12 cellular contexts compared by ENCODE assay signal in the genomic region with DNA sequence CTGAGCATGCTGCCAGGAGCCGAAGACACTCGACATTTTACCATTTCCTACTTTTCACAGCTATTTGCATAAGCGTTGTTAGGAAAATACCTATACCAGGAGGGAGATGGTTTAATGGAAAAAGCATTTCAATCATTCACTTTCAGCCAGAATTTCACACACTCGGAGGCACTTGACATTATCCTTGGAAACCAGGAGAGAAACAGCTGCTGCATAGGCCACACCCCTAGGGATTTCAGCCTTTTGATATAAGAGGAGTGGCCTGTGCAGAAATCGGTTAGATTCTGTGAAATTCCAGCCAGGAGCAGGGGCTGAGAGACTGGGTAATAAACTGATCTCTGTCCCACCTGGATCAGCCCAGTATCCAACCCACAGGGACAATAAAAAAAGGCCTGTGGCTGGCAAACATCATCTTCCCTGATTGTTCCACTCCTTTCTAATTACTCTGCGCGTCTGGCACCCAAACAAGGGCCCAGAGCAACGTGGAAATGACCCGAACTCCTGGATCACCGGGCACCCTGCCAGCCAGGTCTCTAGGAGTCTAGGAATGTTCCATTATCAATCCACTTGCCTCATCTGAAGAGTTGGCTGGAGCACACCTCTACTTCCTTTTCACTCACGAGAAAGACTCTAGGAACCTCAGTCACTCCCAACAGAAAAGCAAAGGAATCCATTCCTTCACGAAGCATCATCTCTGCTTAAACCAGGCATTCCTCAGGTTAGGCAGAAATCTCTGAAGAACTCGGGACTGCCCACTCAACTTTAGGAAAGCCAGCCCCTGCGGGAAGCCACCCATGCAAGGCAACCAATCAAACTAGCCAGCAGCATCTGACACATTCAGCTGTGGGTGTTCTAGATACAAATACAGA. TPM values are rescaled to one million over a fixed set of nuclear protein-coding genes. Genes with fewer than 3 reads are reported as not detected.
A peak's percentile ranks its signal among the peaks of the same experiment; 100 is the strongest.
DNase-seq lines count a peak whose midpoint lies in the region; ATAC-seq and TF ChIP-seq lines count a peak whose summit lies in the region.
"Had no signal": no experiment of that assay in that cellular context is flagged by ENCODE, and none has a peak within 500 bp of the region (broad histone marks: within the 10 kb centered on the region; RNA-seq: fewer than 3 reads in every experiment).

No MANE protein-coding gene starts in this region.

- H3K27me3 ChIP-seq in GM23338 (ENCODE audit: insufficient read depth) (no peaks in the 10 kb centered on the region), esophagus muscularis mucosa (no peaks in the 10 kb centered on the region), A673 (replicated peaks; ENCODE audit: insufficient read depth, low read depth, low read length, poor library complexity) (no peaks in the 10 kb centered on the region), Caco-2 (replicated peaks; ENCODE audit: control insufficient read depth, insufficient read depth, low read length) (no peaks in the 10 kb centered on the region)
- H3K27me3 ChIP-seq: dorsolateral prefrontal cortex, MG63 had no signal

- H3K4me1 Mint-ChIP-seq in GM23338 (peaks cover 66% of the 10 kb centered on the region), neural crest cell (peaks cover 40% of the 10 kb centered on the region), Caco-2 (ENCODE audit: low read depth, unreplicated experiment) (no peaks in the 10 kb centered on the region)
- H3K4me1 Mint-ChIP-seq: activated B cell treated with CpG ODN at 0.5 μM for 24 hours had no signal

- CTCF ChIA-PET in A673 (lab: Charles Lee): no interaction called here
- CTCF ChIA-PET in Caco-2 (lab: Charles Lee): no interaction called here

- H3K9me3 ChIP-seq in esophagus muscularis mucosa: no peaks in the 10 kb centered on the region
- no peaks in the 10 kb centered on the region for H3K9me3 ChIP-seq in A673 (ENCODE audit: low read depth, low read length, poor library complexity, severe bottlenecking)
- H3K9me3 ChIP-seq in Caco-2: no peaks in the 10 kb centered on the region
- H3K9me3 ChIP-seq: MG63 had no signal

- peaks cover 73% of the 10 kb centered on the region for H3K4me1 ChIP-seq in GM23338 (ENCODE audit: insufficient read depth)
- H3K4me1 ChIP-seq in esophagus muscularis mucosa: peaks cover 20 to 52% (median 46%) of the 10 kb centered on the region in 4 donors
- peaks cover 9% of the 10 kb centered on the region for H3K4me1 ChIP-seq in A673 (ENCODE audit: insufficient read depth, low read length, poor library complexity, severe bottlenecking)
- H3K4me1 ChIP-seq in Caco-2: no peaks in the 10 kb centered on the region

- H3K36me3 ChIP-seq in GM23338 (ENCODE audit: insufficient read depth): no peaks in the 10 kb centered on the region
- H3K36me3 ChIP-seq in esophagus muscularis mucosa: no peaks in the 10 kb centered on the region
- no peaks in the 10 kb centered on the region for H3K36me3 ChIP-seq in A673 (ENCODE audit: insufficient read depth, low read length, poor library complexity, severe bottlenecking)
- no peaks in the 10 kb centered on the region for H3K36me3 ChIP-seq in Caco-2 (ENCODE audit: control insufficient read depth, insufficient read depth, low read length)
- H3K36me3 ChIP-seq: MG63 had no signal

- H3K27ac Mint-ChIP-seq in GM23338 (no peak overlapping the region; the same call in 1 of the 2 replicates), neural crest cell (ENCODE audit: unreplicated experiment) (no peak overlapping the region), Caco-2 (ENCODE audit: unreplicated experiment) (no peak overlapping the region)
- H3K27ac Mint-ChIP-seq: activated B cell treated with CpG ODN at 0.5 μM for 24 hours had no signal

- DNase-seq in GM23338 (ENCODE audit: low spot score) (peak; percentile 74), NCI-H446 treated with DMSO at 0.1 percent for 48 hours (lab: John Stamatoyannopoulos, UW) (peak; percentile 17), esophagus muscularis mucosa (ENCODE audit: extremely low spot score) (peak; percentile 14), neural crest cell (ENCODE audit: low read depth, low spot score) (no peak), A673 (ENCODE audit: low spot score) (no peak), ACHN (no peak), Caco-2 (no peak)
- no peak for DNase-seq in stimulated activated CD4-positive, alpha-beta T cell treated with anti-CD3 and anti-CD28 coated beads, Interleukin-4, amount 100 ng/mL, for 4 hours
- DNase-seq: activated B cell treated with CpG ODN at 0.5 μM for 24 hours, MG63 had no signal

- H3K9me2 ChIP-seq in GM23338 (ENCODE audit: insufficient read depth): peaks cover 5% of the 10 kb centered on the region; the same call in 1 of the 2 replicates

- no peak overlapping the region for H2AFZ ChIP-seq in GM23338

- H3K27ac ChIP-seq in GM23338 (ENCODE audit: low read depth): peak overlapping the region; percentile 75
- peak overlapping the region; percentile 48 to 72 (median 62) for H3K27ac ChIP-seq in esophagus muscularis mucosa (replicated peaks in 1 of 4)
- H3K27ac ChIP-seq in A673 (ENCODE audit: low read depth, low read length, poor library complexity, severe bottlenecking): no peak overlapping the region

- TF ChIP-seq POLR2A in esophagus muscularis mucosa (IDR thresholded peaks at IDR 0.05; ENCODE audit: low read depth): no peak

- in situ Hi-C loops in ACHN (cut with HindIII; ENCODE audit: low pct_ligation_motif_present, low pct_unique_long_range_greater_than_20kb, low sequenced_read_pairs): no loop called here

- H3K4me3 Mint-ChIP-seq in GM23338: peak overlapping the region; percentile 59
- H3K4me3 Mint-ChIP-seq in neural crest cell: peak overlapping the region; percentile 34
- H3K4me3 Mint-ChIP-seq in Caco-2 (ENCODE audit: unreplicated experiment): no peak overlapping the region
- H3K4me3 Mint-ChIP-seq: activated B cell treated with CpG ODN at 0.5 μM for 24 hours; natural killer cell treated with Interleukin-12 subunit alpha and Interleukin-12 subunit beta and Interleukin-15 and Interleukin-18, amount 100 ng/mL, for 72 hours had no signal

- BruUV-seq in A673 (replicated peaks; lab: Mats Ljungman, UMichigan) (no TSS peak), Caco-2 (replicated peaks; lab: Mats Ljungman, UMichigan) (no TSS peak)

- intact Hi-C loops in esophagus muscularis mucosa (cut with DNase I) (no loop called here), A673 (cut with micrococcal nuclease; ENCODE audit: unreplicated experiment) (no loop called here), Caco-2 (cut with micrococcal nuclease; ENCODE audit: unreplicated experiment) (no loop called here)

- 39% methylated on average over 14 of the region's 14 CpGs for WGBS in esophagus muscularis mucosa

- 0 out of 2 replicates have a peak, but pooled peaks cover 4% of the 10 kb centered on the region for H4K20me1 ChIP-seq in GM23338 (replicated peaks; ENCODE audit: insufficient read depth)

- POLR2A ChIA-PET in A673 (lab: Charles Lee; ENCODE audit: low non-redundant PET) (no interaction called here), Caco-2 (lab: Charles Lee) (no interaction called here)

- no peak for TF ChIP-seq EP300 in esophagus muscularis mucosa (IDR thresholded peaks at IDR 0.05)

- peak; percentile 38 for ATAC-seq in GM23338
- ATAC-seq: natural killer cell treated with Interleukin-12 subunit alpha and Interleukin-12 subunit beta and Interleukin-15 and Interleukin-18, amount 100 ng/mL, for 72 hours had no signal

- H3K27me3 Mint-ChIP-seq in GM23338 (ENCODE audit: insufficient read depth, low read depth, poor library complexity): peaks cover 7% of the 10 kb centered on the region
- H3K27me3 Mint-ChIP-seq in neural crest cell (ENCODE audit: low read depth): no peaks in the 10 kb centered on the region
- no peaks in the 10 kb centered on the region for H3K27me3 Mint-ChIP-seq in Caco-2 (ENCODE audit: insufficient read depth, unreplicated experiment)
- H3K27me3 Mint-ChIP-seq: natural killer cell treated with Interleukin-12 subunit alpha and Interleukin-12 subunit beta and Interleukin-15 and Interleukin-18, amount 100 ng/mL, for 72 hours had no signal

- TF ChIP-seq CTCF in GM23338 (conservative IDR thresholded peaks at IDR 0.05; ENCODE audit: low read depth in 2 of 2) (no peak), esophagus muscularis mucosa (IDR thresholded peaks at IDR 0.05) (no peak), neural crest cell (conservative IDR thresholded peaks at IDR 0.05) (no peak), A673 (conservative IDR thresholded peaks at IDR 0.05; ENCODE audit: low read depth, low read length) (no peak), Caco-2 (IDR thresholded peaks at IDR 0.05; ENCODE audit: insufficient read depth in 1 of 2, low read depth in 1 of 2, low read length in 1 of 2, severe bottlenecking in 1 of 2, unreplicated experiment in 1 of 2) (no peak)

- H3K4me2 ChIP-seq in GM23338: peak overlapping the region; percentile 68

- H3K4me3 ChIP-seq in GM23338 (peak overlapping the region; percentile 42), esophagus muscularis mucosa (no peak overlapping the region), A673 (ENCODE audit: low read depth, low read length, poor library complexity, severe bottlenecking) (no peak overlapping the region), Caco-2 (ENCODE audit: low read depth, low read length) (no peak overlapping the region)
- H3K4me3 ChIP-seq: MG63 had no signal

- no peaks in the 10 kb centered on the region for H3K9me3 Mint-ChIP-seq in GM23338
- no peaks in the 10 kb centered on the region for H3K9me3 Mint-ChIP-seq in neural crest cell
- H3K9me3 Mint-ChIP-seq in Caco-2 (ENCODE audit: unreplicated experiment): no peaks in the 10 kb centered on the region
- H3K9me3 Mint-ChIP-seq: activated B cell treated with CpG ODN at 0.5 μM for 24 hours; natural killer cell treated with Interleukin-12 subunit alpha and Interleukin-12 subunit beta and Interleukin-15 and Interleukin-18, amount 100 ng/mL, for 72 hours had no signal

- H3K36me3 Mint-ChIP-seq in GM23338 (ENCODE audit: low read depth) (no peaks in the 10 kb centered on the region; the same call in 2 of the 3 replicates), neural crest cell (ENCODE audit: low read depth) (no peaks in the 10 kb centered on the region), Caco-2 (ENCODE audit: insufficient read depth, unreplicated experiment) (no peaks in the 10 kb centered on the region)
- H3K36me3 Mint-ChIP-seq: natural killer cell treated with Interleukin-12 subunit alpha and Interleukin-12 subunit beta and Interleukin-15 and Interleukin-18, amount 100 ng/mL, for 72 hours had no signal

- H3F3A ChIP-seq in GM23338 (replicated peaks; ENCODE audit: low read depth): peaks cover 22% of the 10 kb centered on the region

- peaks cover 51% of the 10 kb centered on the region for H3K79me2 ChIP-seq in GM23338 (replicated peaks; ENCODE audit: insufficient read depth)

TF ChIP-seq in GM23338, 12 proteins besides CTCF, POLR2A, EP300 and RAD21 (continues in another document):
- TF ChIP-seq ZNF331 (CRISPR knock-in tag; IDR thresholded peaks at IDR 0.05; ENCODE audit: low read depth): no peak

RNA-seq across cellular contexts. Expression of a gene that starts 37.9 kb away (rescaled TPM):
- total RNA-seq in GM23338 (2014; rRNA removed; shearing (Covaris generic)): 19.4 and 29.8 TPM in 2 replicates
- 20.6 and 22.8 TPM in 2 replicates for polyA plus RNA-seq in GM23338 (2016; fragmentation: Nextera tagmentation; extraction: Ambion mirVana)
- total RNA-seq in esophagus muscularis mucosa (10 to 100 TPM in 2 of 4 donors, 1 to 10 TPM in 2; 4.6 to 12.5 (median 10.1) TPM), neural crest cell (13.1 and 14.4 TPM in 2 replicates), A673 (2021) (29.9 and 32.8 TPM in 2 replicates), Caco-2 (2022) (14.1 and 18.2 TPM in 2 replicates)

Comparison
In these comparisons a context has a peak if more than half of its experiments do, and no peak if none do; other contexts are left out.
1. DNase-seq: peak in GM23338 (single experiment), NCI-H446 treated with DMSO at 0.1 percent for 48 hours (single experiment) and esophagus muscularis mucosa (single experiment); none in neural crest cell (single experiment), A673 (single experiment), stimulated activated CD4-positive, alpha-beta T cell treated with anti-CD3 and anti-CD28 coated beads, Interleukin-4, amount 100 ng/mL, for 4 hours (0 of 2), ACHN (single experiment) and Caco-2 (0 of 2).